19 cellular contexts compared by ENCODE assay signal in genomic region chr1:180188679-180189175, GRCh38. TPM values are rescaled to one million over a fixed set of nuclear protein-coding genes. Genes with fewer than 3 reads are reported as not detected.
"Had no signal": no experiment of that assay in that cellular context is flagged by ENCODE, and none has a peak within 500 bp of the region (broad histone marks: within the 10 kb centered on the region; RNA-seq: fewer than 3 reads in every experiment).

No MANE protein-coding gene starts in this region.

- H3K9me3 Mint-ChIP-seq: activated naive CD4-positive, alpha-beta T cell treated with anti-CD3 and anti-CD28 coated beads, Interleukin-2, amount 50 U/mL, for 72 hours; activated T-cell treated with anti-CD3 and anti-CD28 coated beads, Interleukin-2, amount 50 U/mL, for 72 hours; dendritic cell treated with granulocyte-macrophage colony-stimulating factor and Interleukin-4, amounts not matched to agents 40 ng/mL and 50 ng/mL, for 4 days; neural progenitor cell had no signal

- H3K9ac ChIP-seq: neural progenitor cell had no signal

- H3K4me3 ChIP-seq: adrenal gland, breast epithelium, esophagus muscularis mucosa, neural progenitor cell, prostate gland, right atrium auricular region, tibial artery, uterus had no signal

- H3K36me3 ChIP-seq: breast epithelium, neural progenitor cell, uterus had no signal

- H3K36me3 Mint-ChIP-seq: activated naive CD4-positive, alpha-beta T cell treated with anti-CD3 and anti-CD28 coated beads, Interleukin-2, amount 50 U/mL, for 72 hours had no signal

- H3K27ac Mint-ChIP-seq: activated naive CD4-positive, alpha-beta T cell treated with anti-CD3 and anti-CD28 coated beads, Interleukin-2, amount 50 U/mL, for 72 hours; activated T-cell treated with anti-CD3 and anti-CD28 coated beads, Interleukin-2, amount 50 U/mL, for 72 hours; dendritic cell treated with granulocyte-macrophage colony-stimulating factor and Interleukin-4, amounts not matched to agents 40 ng/mL and 50 ng/mL, for 4 days; neural progenitor cell had no signal

- H3K27me3 Mint-ChIP-seq: dendritic cell treated with granulocyte-macrophage colony-stimulating factor and Interleukin-4, amounts not matched to agents 40 ng/mL and 50 ng/mL, for 4 days had no signal

- H3K4me2 ChIP-seq: neural progenitor cell had no signal

- H3K4me3 Mint-ChIP-seq: activated T-cell treated with anti-CD3 and anti-CD28 coated beads, Interleukin-2, amount 50 U/mL, for 72 hours; dendritic cell treated with granulocyte-macrophage colony-stimulating factor and Interleukin-4, amounts not matched to agents 40 ng/mL and 50 ng/mL, for 4 days; neural progenitor cell had no signal

- H2AFZ ChIP-seq: neural progenitor cell had no signal

- H3K27me3 ChIP-seq: adrenal gland, breast epithelium, esophagus muscularis mucosa, neural progenitor cell, right atrium auricular region, tibial artery, uterus had no signal

- H3K4me1 ChIP-seq: adrenal gland, breast epithelium, esophagus muscularis mucosa, neural progenitor cell, prostate gland, tibial artery, uterus had no signal

- DNase-seq: activated effector memory CD4-positive, alpha-beta T cell treated with anti-CD3 and anti-CD28 coated beads, Interleukin-2, amount 50 U/mL, for 16 hours; activated T-cell treated with anti-CD3 and anti-CD28 coated beads, Interleukin-2, amount 50 U/mL, for 72 hours; effector CD8-positive, alpha-beta T cell; tibial artery had no signal

- H3K9me3 ChIP-seq: adrenal gland, breast epithelium, esophagus muscularis mucosa, prostate gland, right atrium auricular region, tibial artery, uterus had no signal

- ATAC-seq: activated CD4-positive, CD25-positive, alpha-beta regulatory T cell treated with anti-CD3 and anti-CD28 coated beads, Interleukin-2, amount 50 U/mL, for 24 hours; activated naive CD4-positive, alpha-beta T cell treated with anti-CD3 and anti-CD28 coated beads, Interleukin-2, amount 50 U/mL, for 72 hours; activated T-cell treated with anti-CD3 and anti-CD28 coated beads, Interleukin-2, amount 50 U/mL, for 72 hours; stimulated activated naive CD8-positive, alpha-beta T cell treated with anti-CD3 and anti-CD28 coated beads, Interleukin-15, Interleukin-2, amounts not matched to agents 100 U/mL and 50 U/mL, for 24 hours had no signal

RNA-seq across cellular contexts. Expression of gene LHX4, which starts 41.3 kb away (rescaled TPM):
- total RNA-seq: activated CD8-positive, alpha-beta memory T cell treated with anti-CD3 and anti-CD28 coated beads for 36 hours; activated naive CD4-positive, alpha-beta T cell treated with anti-CD3 and anti-CD28 coated beads, Interleukin-2, amount 50 U/mL, for 72 hours; activated T-cell treated with anti-CD3 and anti-CD28 coated beads, Interleukin-2, amount 50 U/mL, for 72 hours; adrenal gland; breast epithelium; esophagus muscularis mucosa; left ventricle myocardium superior; prostate gland; right atrium auricular region; skeletal muscle tissue; T-helper 2 cell treated with Interferon-gamma antibody and Interleukin-4, amounts not matched to agents 100 ng/mL and 5 ng/mL, for 36 hours; uterus had no signal
